ENCODE assay signal across 17 cellular contexts in the genomic region with DNA sequence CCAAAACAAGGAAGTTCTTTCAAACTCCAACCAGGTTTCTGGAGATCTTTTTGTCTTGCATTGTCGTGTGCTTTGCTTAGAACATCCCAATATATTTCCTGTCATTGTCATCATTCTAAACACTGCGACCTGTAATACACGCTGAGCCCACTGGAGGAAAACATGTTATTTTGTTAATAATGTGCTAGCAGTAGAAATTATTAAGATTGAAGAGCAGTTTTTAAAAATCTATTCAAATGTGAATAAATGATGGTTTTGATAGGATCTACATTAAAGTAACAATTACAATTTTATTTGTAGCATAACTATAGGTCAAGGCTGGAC.
DNase-seq lines count a peak whose midpoint lies in the region; ATAC-seq and TF ChIP-seq lines count a peak whose summit lies in the region.
"Had no signal": no experiment of that assay in that cellular context is flagged by ENCODE, and none has a peak within 500 bp of the region (broad histone marks: within the 10 kb centered on the region; RNA-seq: fewer than 3 reads in every experiment).

No MANE protein-coding gene starts in this region.

- no peak for TF ChIP-seq CTCF in brain (conservative IDR thresholded peaks at IDR 0.05)

- intact Hi-C loops in activated naive CD4-positive, alpha-beta T cell treated with anti-CD3 and anti-CD28 coated beads for 36 hours (cut with micrococcal nuclease), result loop anchor here (1.0 to 5.0 kb wide), 3 partner anchors 12 to 205 kb away; no protein-coding TSS in a partner anchor

- no peak for DNase-seq in activated naive CD4-positive, alpha-beta T cell treated with anti-CD3 and anti-CD28 coated beads for 36 hours
- no peak for DNase-seq in activated naive CD4-positive, alpha-beta T cell treated with anti-CD3 and anti-CD28 coated beads, Interleukin-2, amount 50 U/mL, for 16 hours
- no peak for DNase-seq in stimulated activated naive CD8-positive, alpha-beta T cell treated with anti-CD3 and anti-CD28 coated beads, Interleukin-15, amount 100 ng/mL, for 72 hours
- DNase-seq in SK-N-DZ (ENCODE audit: low spot score), result no peak
- DNase-seq in D341Med (ENCODE audit: low spot score), result no peak
- DNase-seq: activated B cell treated with CpG ODN at 0.5 μM for 24 hours, DMS153, islet precursor cell, mucosa of descending colon, NCI-H1105, NCI-H226, pancreas, tibial artery had no signal

- ATAC-seq in HG03520 (IDR thresholded peaks at IDR 0.05; ENCODE audit: unreplicated experiment), result peak; percentile 44
- ATAC-seq in stimulated activated naive CD8-positive, alpha-beta T cell treated with anti-CD3 and anti-CD28 coated beads, Interleukin-15, amount 100 ng/mL, for 72 hours, result peak; percentile 82
- no peak for ATAC-seq in activated CD4-positive, CD25-positive, alpha-beta regulatory T cell treated with anti-CD3 and anti-CD28 coated beads, Interleukin-2, amount 50 U/mL, for 24 hours
- ATAC-seq: mucosa of descending colon, pancreas had no signal

- CTCF ChIA-PET in activated naive CD4-positive, alpha-beta T cell treated with anti-CD3 and anti-CD28 coated beads for 36 hours (lab: Charles Lee), result interaction anchor here (0.6 to 1.0 kb wide), 3 partner anchors 36 to 1128 kb away, joined by 3 read pairs; no protein-coding TSS in a partner anchor

- H3K9me3 Mint-ChIP-seq in activated naive CD4-positive, alpha-beta T cell treated with anti-CD3 and anti-CD28 coated beads for 36 hours, result peaks cover 4% of the 10 kb centered on the region
- H3K9me3 Mint-ChIP-seq in brain, result peaks cover 0 to 7% (median 0%) of the 10 kb centered on the region in 5 experiments
- peaks cover 5 to 6% of the 10 kb centered on the region in 2 donors for H3K9me3 Mint-ChIP-seq in stimulated activated naive CD8-positive, alpha-beta T cell treated with anti-CD3 and anti-CD28 coated beads, Interleukin-15, amount 100 ng/mL, for 72 hours
- H3K9me3 Mint-ChIP-seq: IgD-negative memory B cell had no signal

- peaks cover 34% of the 10 kb centered on the region for H3K4me1 Mint-ChIP-seq in activated naive CD4-positive, alpha-beta T cell treated with anti-CD3 and anti-CD28 coated beads for 36 hours (ENCODE audit: low read depth)
- H3K4me1 Mint-ChIP-seq in brain, result peaks cover 84% of the 10 kb centered on the region
- peaks cover 39% of the 10 kb centered on the region for H3K4me1 Mint-ChIP-seq in stimulated activated naive CD8-positive, alpha-beta T cell treated with anti-CD3 and anti-CD28 coated beads, Interleukin-15, amount 100 ng/mL, for 72 hours

- peaks cover 2% of the 10 kb centered on the region for H3K36me3 Mint-ChIP-seq in activated naive CD4-positive, alpha-beta T cell treated with anti-CD3 and anti-CD28 coated beads for 36 hours (ENCODE audit: low read depth)
- peaks cover 35% of the 10 kb centered on the region for H3K36me3 Mint-ChIP-seq in brain
- H3K36me3 Mint-ChIP-seq: IgD-negative memory B cell had no signal

- no peaks in the 10 kb centered on the region for H3K27me3 Mint-ChIP-seq in activated naive CD4-positive, alpha-beta T cell treated with anti-CD3 and anti-CD28 coated beads for 36 hours (ENCODE audit: low read depth)
- no peaks in the 10 kb centered on the region for H3K27me3 Mint-ChIP-seq in brain
- H3K27me3 Mint-ChIP-seq in stimulated activated naive CD8-positive, alpha-beta T cell treated with anti-CD3 and anti-CD28 coated beads, Interleukin-15, amount 100 ng/mL, for 72 hours, result no peaks in the 10 kb centered on the region
- H3K27me3 Mint-ChIP-seq: activated B cell treated with CpG ODN at 0.5 μM for 24 hours had no signal

- peak overlapping the region; percentile 20 for H3K4me3 Mint-ChIP-seq in activated naive CD4-positive, alpha-beta T cell treated with anti-CD3 and anti-CD28 coated beads for 36 hours
- H3K4me3 Mint-ChIP-seq in brain, result peak overlapping the region in 4 of 5 experiments; percentile 12 to 72 (median 56)
- H3K4me3 Mint-ChIP-seq in stimulated activated naive CD8-positive, alpha-beta T cell treated with anti-CD3 and anti-CD28 coated beads, Interleukin-15, amount 100 ng/mL, for 72 hours, result peak overlapping the region; percentile 74 to 76
- H3K4me3 Mint-ChIP-seq: activated B cell treated with CpG ODN at 0.5 μM for 24 hours, IgD-negative memory B cell had no signal

- no peak overlapping the region for H3K27ac Mint-ChIP-seq in activated naive CD4-positive, alpha-beta T cell treated with anti-CD3 and anti-CD28 coated beads for 36 hours
- peak overlapping the region; percentile 18 to 89 (median 70) for H3K27ac Mint-ChIP-seq in brain
- H3K27ac Mint-ChIP-seq in stimulated activated naive CD8-positive, alpha-beta T cell treated with anti-CD3 and anti-CD28 coated beads, Interleukin-15, amount 100 ng/mL, for 72 hours, result peak overlapping the region; percentile 8 to 97
- H3K27ac Mint-ChIP-seq: activated B cell treated with CpG ODN at 0.5 μM for 24 hours, IgD-negative memory B cell had no signal

Comparison
In these comparisons a context has a peak if more than half of its experiments do, and no peak if none do; other contexts are left out.
1. H3K4me3 Mint-ChIP-seq: peak in every context shown above with its lines; median percentile 75 in stimulated activated naive CD8-positive, alpha-beta T cell treated with anti-CD3 and anti-CD28 coated beads, Interleukin-15, amount 100 ng/mL, for 72 hours; 56 in brain; 20 in activated naive CD4-positive, alpha-beta T cell treated with anti-CD3 and anti-CD28 coated beads for 36 hours.
2. ATAC-seq: peak in HG03520 (single experiment) and stimulated activated naive CD8-positive, alpha-beta T cell treated with anti-CD3 and anti-CD28 coated beads, Interleukin-15, amount 100 ng/mL, for 72 hours (single experiment); none in activated CD4-positive, CD25-positive, alpha-beta regulatory T cell treated with anti-CD3 and anti-CD28 coated beads, Interleukin-2, amount 50 U/mL, for 24 hours (0 of 2).